9 cellular contexts compared by ENCODE assay signal in genomic region chr22:46674367-46674781, GRCh38. TPM values are rescaled to one million over a fixed set of nuclear protein-coding genes. Genes with fewer than 3 reads are reported as not detected.
DNase-seq lines count a peak whose midpoint lies in the region; ATAC-seq and TF ChIP-seq lines count a peak whose summit lies in the region.
"Had no signal": no experiment of that assay in that cellular context is flagged by ENCODE, and none has a peak within 500 bp of the region (broad histone marks: within the 10 kb centered on the region; RNA-seq: fewer than 3 reads in every experiment).

No MANE protein-coding gene starts in this region.

- H3K27ac Mint-ChIP-seq in natural killer cell, result peak overlapping the region; percentile 68 to 75
- peak overlapping the region; percentile 48 to 94 for H3K27ac Mint-ChIP-seq in stimulated activated naive CD8-positive, alpha-beta T cell treated with anti-CD3 and anti-CD28 coated beads, Interleukin-15, amount 100 ng/mL, for 72 hours

- ATAC-seq in natural killer cell (peak; percentile 60 to 83 (median 82)), GM18519 (IDR thresholded peaks at IDR 0.05; ENCODE audit: low FRiP score, unreplicated experiment) (no peak), GM19351 (IDR thresholded peaks at IDR 0.05; ENCODE audit: unreplicated experiment) (no peak)
- ATAC-seq in stimulated activated naive CD8-positive, alpha-beta T cell treated with anti-CD3 and anti-CD28 coated beads, Interleukin-15, amount 100 ng/mL, for 72 hours, result peak; percentile 93
- ATAC-seq: HCT116 had no signal

- peak overlapping the region; percentile 30 for H3K27ac ChIP-seq in RWPE1

- peak overlapping the region; percentile 82 for H3K4me3 Mint-ChIP-seq in natural killer cell
- peak overlapping the region; percentile 91 to 93 for H3K4me3 Mint-ChIP-seq in stimulated activated naive CD8-positive, alpha-beta T cell treated with anti-CD3 and anti-CD28 coated beads, Interleukin-15, amount 100 ng/mL, for 72 hours

- H3K4me1 Mint-ChIP-seq in natural killer cell, result peaks cover 4 to 13% of the 10 kb centered on the region in 2 donors
- H3K4me1 Mint-ChIP-seq in stimulated activated naive CD8-positive, alpha-beta T cell treated with anti-CD3 and anti-CD28 coated beads, Interleukin-15, amount 100 ng/mL, for 72 hours, result peaks cover 71% of the 10 kb centered on the region

- H3K36me3 Mint-ChIP-seq in natural killer cell, result no peaks in the 10 kb centered on the region

- H3K27me3 Mint-ChIP-seq in natural killer cell (ENCODE audit: low read depth in 2 of 2), result no peaks in the 10 kb centered on the region
- no peaks in the 10 kb centered on the region for H3K27me3 Mint-ChIP-seq in stimulated activated naive CD8-positive, alpha-beta T cell treated with anti-CD3 and anti-CD28 coated beads, Interleukin-15, amount 100 ng/mL, for 72 hours

- intact Hi-C loops in natural killer cell (cut with micrococcal nuclease), result no loop called here

- TF ChIP-seq CTCF in RWPE1 (conservative IDR thresholded peaks at IDR 0.05; ENCODE audit: low read depth) (no peak), natural killer cell (IDR thresholded peaks at IDR 0.05) (no peak)

- DNase-seq in RWPE1 (ENCODE audit: low spot score) (no peak), natural killer cell (peak; percentile 45), H4 (ENCODE audit: low spot score) (no peak), hippocampal formation (lab: John Stamatoyannopoulos, UW) (no peak)
- DNase-seq in activated gamma-delta T cell treated with anti-CD3 and anti-CD28 coated beads, Interleukin-2, amount 50 U/mL, for 16 hours (ENCODE audit: low read depth), result peak; percentile 70
- peak; percentile 78 to 92 for DNase-seq in stimulated activated naive CD8-positive, alpha-beta T cell treated with anti-CD3 and anti-CD28 coated beads, Interleukin-15, amount 100 ng/mL, for 72 hours

- POLR2A ChIA-PET in RWPE1 (lab: Yijun Ruan, JAX; ENCODE audit: low non-redundant PET), result no interaction called here

- no peaks in the 10 kb centered on the region for H3K9me3 Mint-ChIP-seq in natural killer cell
- H3K9me3 Mint-ChIP-seq in stimulated activated naive CD8-positive, alpha-beta T cell treated with anti-CD3 and anti-CD28 coated beads, Interleukin-15, amount 100 ng/mL, for 72 hours, result no peaks in the 10 kb centered on the region

- CTCF ChIA-PET in RWPE1 (lab: Yijun Ruan, JAX), result no interaction called here

RNA-seq across cellular contexts. Expression of gene GRAMD4, which starts 54.2 kb away (rescaled TPM):
- total RNA-seq in natural killer cell, result 10 to 100 TPM; 30.0 to 78.5 (median 41.6) TPM
- total RNA-seq in H4 (2014; rRNA removed; shearing (Covaris generic)), result 3.2 and 25.4 TPM in 2 replicates

Comparison
In these comparisons a context has a peak if more than half of its experiments do, and no peak if none do; other contexts are left out.
1. DNase-seq: peak in activated gamma-delta T cell treated with anti-CD3 and anti-CD28 coated beads, Interleukin-2, amount 50 U/mL, for 16 hours (single experiment), natural killer cell (single experiment) and stimulated activated naive CD8-positive, alpha-beta T cell treated with anti-CD3 and anti-CD28 coated beads, Interleukin-15, amount 100 ng/mL, for 72 hours (2 of 2); none in RWPE1 (single experiment), H4 (single experiment) and hippocampal formation (0 of 2).
2. ATAC-seq: peak in natural killer cell (3 of 3) and stimulated activated naive CD8-positive, alpha-beta T cell treated with anti-CD3 and anti-CD28 coated beads, Interleukin-15, amount 100 ng/mL, for 72 hours (single experiment); none in GM18519 (single experiment) and GM19351 (single experiment).